ENCODE assay signal across 20 cellular contexts in the genomic region with DNA sequence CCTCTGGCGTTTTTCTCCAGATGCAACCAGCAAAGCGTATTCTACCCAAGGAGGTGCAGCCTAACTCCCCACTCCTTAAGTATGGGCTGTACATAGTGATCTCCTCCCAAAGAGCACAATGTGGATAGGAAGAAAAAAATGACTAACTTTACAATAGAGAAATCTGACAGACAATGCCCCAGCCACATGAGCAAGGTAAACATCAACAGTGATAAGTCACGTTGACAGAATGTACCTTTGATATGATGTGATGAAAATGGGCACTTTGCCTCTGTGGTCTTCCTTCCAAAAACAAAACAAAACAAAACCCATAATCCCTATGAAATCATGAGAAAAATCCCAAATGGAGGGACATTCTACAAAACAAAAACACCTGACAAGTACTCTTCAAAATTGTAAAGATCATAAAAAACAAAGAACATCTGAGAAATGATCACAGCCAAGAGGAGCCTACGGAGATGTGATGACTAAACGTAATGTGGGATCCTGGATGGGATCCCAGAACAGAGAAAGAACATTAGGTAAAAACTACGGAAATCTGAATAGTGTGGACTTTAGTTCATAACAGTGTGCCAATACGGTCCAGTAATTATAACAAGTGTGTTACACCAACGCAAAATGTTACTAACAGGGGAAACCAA. TPM values are rescaled to one million over a fixed set of nuclear protein-coding genes. Genes with fewer than 3 reads are reported as not detected.
DNase-seq lines count a peak whose midpoint lies in the region; ATAC-seq, FAIRE-seq and TF ChIP-seq lines count a peak whose summit lies in the region.
"Had no signal": no experiment of that assay in that cellular context is flagged by ENCODE, and none has a peak within 500 bp of the region (broad histone marks: within the 10 kb centered on the region; RNA-seq: fewer than 3 reads in every experiment).

No MANE protein-coding gene starts in this region.

- POLR2A ChIA-PET in GM10248 (lab: Yijun Ruan, JAX) = no interaction called here

- peak overlapping the region; percentile 22 for H2AK5ac ChIP-seq in mesenchymal stem cell (ENCODE audit: low read length, severe bottlenecking)

- peak; percentile 88 for DNase-seq in G401 (ENCODE audit: low spot score)
- peak; percentile 62 for DNase-seq in astrocyte (ENCODE audit: low read depth)
- DNase-seq in fibroblast of mammary gland (ENCODE audit: low read depth) = peak; percentile 87
- no peak for DNase-seq in mesenchymal stem cell
- DNase-seq in DMS 273 treated with DMSO at 0.1 percent for 48 hours (lab: John Stamatoyannopoulos, UW) = no peak
- DNase-seq in NCI-H1048 (lab: John Stamatoyannopoulos, UW) = no peak
- no peak for DNase-seq in GM10248 (ENCODE audit: extremely low spot score)
- DNase-seq: activated gamma-delta T cell; body of pancreas; COR-L47; foreskin melanocyte; midbrain; NCI-H1417; SIG-M5; stimulated activated CD4-positive, alpha-beta T cell treated with anti-CD3 and anti-CD28 coated beads, Interleukin-4, amount 100 ng/mL, for 1 hour; substantia nigra; T-helper 9 cell had no signal

- no peak overlapping the region for H3K4ac ChIP-seq in mesenchymal stem cell (ENCODE audit: low read depth in 1 of 2, low read length in 2 of 2)

- H3K27ac ChIP-seq in astrocyte (ENCODE audit: low read depth, low read length) = no peak overlapping the region
- H3K27ac ChIP-seq in mesenchymal stem cell (ENCODE audit: low read length, poor library complexity, severe bottlenecking) = no peak overlapping the region
- H3K27ac ChIP-seq: KMS-11 had no signal

- H4K20me1 ChIP-seq in astrocyte (ENCODE audit: insufficient read depth, low read length) = no peaks in the 10 kb centered on the region

- no peak overlapping the region for H3K18ac ChIP-seq in mesenchymal stem cell (ENCODE audit: low read depth in 1 of 2, low read length in 2 of 2)

- H3K4me1 ChIP-seq in astrocyte (ENCODE audit: insufficient read depth, low read length) (no peaks in the 10 kb centered on the region), mesenchymal stem cell (ENCODE audit: control insufficient read depth, insufficient read depth, low read depth, low read length) (peaks cover 11% of the 10 kb centered on the region)

- H2BK12ac ChIP-seq in mesenchymal stem cell (ENCODE audit: low read length in 2 of 2) = no peak overlapping the region

- H3K27me3 ChIP-seq in astrocyte (ENCODE audit: insufficient read depth, low read length) (no peaks in the 10 kb centered on the region), mesenchymal stem cell (ENCODE audit: control insufficient read depth in 1 of 2, insufficient read depth in 1 of 2, low read length in 2 of 2) (peaks cover 0 to 4% of the 10 kb centered on the region in 2 experiments)
- H3K27me3 ChIP-seq: body of pancreas had no signal

- H3K36me3 ChIP-seq in astrocyte (ENCODE audit: insufficient read depth, low read length) (no peaks in the 10 kb centered on the region), mesenchymal stem cell (ENCODE audit: control insufficient read depth in 1 of 2, insufficient read depth in 2 of 2, low read depth in 1 of 2, low read length in 2 of 2) (no peaks in the 10 kb centered on the region)

- H3K27me3 Mint-ChIP-seq in astrocyte (ENCODE audit: low read depth, unreplicated experiment) = no peaks in the 10 kb centered on the region

- no peak overlapping the region for H4K91ac ChIP-seq in mesenchymal stem cell (ENCODE audit: low read length)

- no peak for FAIRE-seq in astrocyte (lab: Jason Lieb, UNC)

- H3K4me3 ChIP-seq in astrocyte (ENCODE audit: insufficient read depth, low read depth, low read length) = no peak overlapping the region
- no peak overlapping the region for H3K4me3 ChIP-seq in fibroblast of mammary gland (ENCODE audit: control insufficient read depth, low read depth, low read length)
- H3K4me3 ChIP-seq in mesenchymal stem cell (ENCODE audit: insufficient read depth in 1 of 2, low read depth in 1 of 2, low read length in 2 of 2) = no peak overlapping the region
- H3K4me3 ChIP-seq: body of pancreas, GM23338 had no signal

- no peak overlapping the region for H3K9ac ChIP-seq in astrocyte (ENCODE audit: low read length)
- H3K9ac ChIP-seq in mesenchymal stem cell (ENCODE audit: low read length) = no peak overlapping the region
- H3K9ac ChIP-seq: KMS-11 had no signal

- H2BK5ac ChIP-seq in mesenchymal stem cell (ENCODE audit: low read depth, low read length, poor library complexity, severe bottlenecking) = no peak overlapping the region

- H3K23ac ChIP-seq in mesenchymal stem cell (ENCODE audit: low read length in 2 of 2) = no peak overlapping the region

- H3K79me1 ChIP-seq in mesenchymal stem cell (replicated peaks; ENCODE audit: low read length, poor library complexity, severe bottlenecking) = peaks cover 18% of the 10 kb centered on the region

- peaks cover 41% of the 10 kb centered on the region for H3K4me1 Mint-ChIP-seq in astrocyte (ENCODE audit: low read depth, unreplicated experiment)

- CTCF ChIA-PET in GM10248 (lab: Yijun Ruan, JAX) = no interaction called here

- no peaks in the 10 kb centered on the region for H3K79me2 ChIP-seq in astrocyte (ENCODE audit: insufficient read depth, low read length)

- in situ Hi-C loops in G401 (cut with HindIII; ENCODE audit: low sequenced_read_pairs) = no loop called here

- no peak overlapping the region for H2BK120ac ChIP-seq in mesenchymal stem cell (ENCODE audit: low read depth, low read length)

- H4K8ac ChIP-seq in mesenchymal stem cell (ENCODE audit: low read length) = no peak overlapping the region

- no peak overlapping the region for H3K14ac ChIP-seq in mesenchymal stem cell (ENCODE audit: low read length in 2 of 2)

- peaks cover 7% of the 10 kb centered on the region for H3K36me3 Mint-ChIP-seq in astrocyte (ENCODE audit: low read depth, unreplicated experiment)

- no peak overlapping the region for H2AFZ ChIP-seq in astrocyte (ENCODE audit: low read depth, low read length)
- H2AFZ ChIP-seq in mesenchymal stem cell (ENCODE audit: low read depth, low read length) = no peak overlapping the region
- H2AFZ ChIP-seq: GM23338 had no signal

- H3K9me3 Mint-ChIP-seq in astrocyte (ENCODE audit: unreplicated experiment) = peaks cover 2% of the 10 kb centered on the region
- H3K9me3 Mint-ChIP-seq: GM23338 had no signal

- ATAC-seq in HG03025 (IDR thresholded peaks at IDR 0.05; ENCODE audit: low FRiP score, unreplicated experiment) = no peak
- ATAC-seq: body of pancreas, GM23338 had no signal

- H3K4me2 ChIP-seq in astrocyte (ENCODE audit: low read length) (no peak overlapping the region), mesenchymal stem cell (ENCODE audit: low read length, poor library complexity, severe bottlenecking) (no peak overlapping the region)
- H3K4me2 ChIP-seq: GM23338, KMS-11 had no signal

- 94% methylated on average over 5 of the region's 8 CpGs for WGBS in mesenchymal stem cell

- H3K27ac Mint-ChIP-seq in astrocyte (ENCODE audit: unreplicated experiment) = no peak overlapping the region
- H3K27ac Mint-ChIP-seq: GM23338 had no signal

- H3K9me3 ChIP-seq in astrocyte (ENCODE audit: insufficient read depth, low read depth, low read length) (no peaks in the 10 kb centered on the region), mesenchymal stem cell (ENCODE audit: control insufficient read depth, low read length) (no peaks in the 10 kb centered on the region)
- H3K9me3 ChIP-seq: body of pancreas had no signal

- TF ChIP-seq CTCF in astrocyte (IDR thresholded peaks at IDR 0.05; ENCODE audit: insufficient read depth, low read depth, low read length) = no peak
- TF ChIP-seq CTCF in fibroblast of mammary gland (conservative IDR thresholded peaks at IDR 0.05; ENCODE audit: control insufficient read depth, insufficient read depth, low read depth, low read length) = no peak
- TF ChIP-seq CTCF in GM10248 (IDR thresholded peaks at IDR 0.05; ENCODE audit: control extremely low read depth, extremely low read depth, low read depth, missing control alignments) = no peak

- no peak overlapping the region for H3K4me3 Mint-ChIP-seq in astrocyte (ENCODE audit: unreplicated experiment)
- H3K4me3 Mint-ChIP-seq: GM23338 had no signal

- H2BK15ac ChIP-seq in mesenchymal stem cell (ENCODE audit: low read depth, poor library complexity, severe bottlenecking) = no peak overlapping the region

RNA-seq across cellular contexts. Expression of a gene that starts 50.6 kb away (rescaled TPM):
- 1.5 and 2.1 TPM in 2 replicates for total RNA-seq in G401 (2014; rRNA removed; shearing (Covaris generic))
- 70.0 and 70.1 TPM in 2 replicates for total RNA-seq in astrocyte
- polyA plus RNA-seq in mesenchymal stem cell (2013, experiment 1 of 2) = 6.7 TPM
- 5.9 TPM for polyA plus RNA-seq in mesenchymal stem cell (2013, experiment 2 of 2)

Comparison
In these comparisons a context has a peak if more than half of its experiments do, and no peak if none do; other contexts are left out.
1. DNase-seq: peak in G401 (single experiment), astrocyte (single experiment) and fibroblast of mammary gland (single experiment); none in mesenchymal stem cell (single experiment), DMS 273 treated with DMSO at 0.1 percent for 48 hours (single experiment), NCI-H1048 (single experiment) and GM10248 (single experiment).
2. RNA of a gene that starts 50.6 kb away (total RNA-seq): 70.0 to 70.1 TPM in astrocyte; 1.5 to 2.1 TPM in G401; every median in the first group is over 10 times any median in the second.